ENCODE assay signal across 8 cellular contexts in the genomic region with DNA sequence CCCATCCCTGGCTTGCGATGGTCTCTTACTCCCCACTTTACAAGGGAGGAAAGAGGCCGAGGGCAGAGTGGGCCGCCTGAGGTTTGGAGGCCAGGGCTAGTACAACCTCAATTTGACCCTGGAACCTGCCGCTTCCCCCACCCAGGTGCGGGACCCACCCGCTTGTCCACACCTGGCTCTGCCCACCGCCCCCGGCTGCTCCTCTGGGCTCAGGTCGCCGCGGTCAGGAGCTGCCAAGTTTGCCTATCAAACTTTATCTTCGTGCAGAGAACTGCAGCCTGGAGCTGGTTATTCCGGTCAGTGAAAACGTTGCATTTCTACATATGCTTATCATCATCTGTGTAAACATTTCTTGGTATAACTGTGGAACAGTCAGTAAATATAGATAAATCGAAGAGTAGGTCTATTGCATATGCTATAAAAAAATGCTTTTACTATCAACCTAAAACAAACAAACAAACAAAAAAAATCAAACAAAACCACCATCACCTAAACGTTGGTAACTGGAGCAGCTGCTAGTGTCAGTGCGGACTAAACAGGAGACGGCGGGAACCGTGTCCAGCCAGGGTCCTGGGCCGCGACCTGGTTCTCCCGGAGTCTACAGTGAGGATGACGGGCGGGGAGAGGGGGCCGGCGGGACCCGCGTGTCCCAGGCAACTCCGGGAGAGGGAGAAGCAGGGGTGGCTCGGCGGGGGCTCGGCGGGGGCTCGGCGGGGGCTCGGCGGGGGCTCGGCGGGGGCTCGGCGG. TPM values are rescaled to one million over a fixed set of nuclear protein-coding genes. Genes with fewer than 3 reads are reported as not detected.
A peak's percentile ranks its signal among the peaks of the same experiment; 100 is the strongest.
DNase-seq lines count a peak whose midpoint lies in the region; ATAC-seq and TF ChIP-seq lines count a peak whose summit lies in the region.

No MANE protein-coding gene starts in this region.

- TF ChIP-seq CTCF in OCI-LY7 (conservative IDR thresholded peaks at IDR 0.05; ENCODE audit: low read length) (no peak), upper lobe of right lung (IDR thresholded peaks at IDR 0.05) (no peak)

- no peaks in the 10 kb centered on the region for H3K4me1 ChIP-seq in OCI-LY7 (ENCODE audit: insufficient read depth, low read length, poor library complexity, severe bottlenecking)
- peaks cover 8 to 17% of the 10 kb centered on the region in 2 donors for H3K4me1 ChIP-seq in duodenal mucosa (ENCODE audit: control insufficient read depth in 1 of 2, insufficient read depth in 2 of 2, low read length in 2 of 2)
- H3K4me1 ChIP-seq in upper lobe of right lung: peaks cover 21% of the 10 kb centered on the region

- H4K20me1 ChIP-seq in OCI-LY7 (ENCODE audit: insufficient read depth, low read length): no peaks in the 10 kb centered on the region

- no peak overlapping the region for H3K27ac ChIP-seq in OCI-LY7 (ENCODE audit: low read depth, low read length, poor library complexity, severe bottlenecking)
- no peak overlapping the region for H3K27ac ChIP-seq in duodenal mucosa (ENCODE audit: low read depth, low read length)
- peak overlapping the region; percentile 83 for H3K27ac ChIP-seq in upper lobe of right lung

- H3K9ac ChIP-seq in duodenal mucosa (ENCODE audit: low read depth in 1 of 2, low read length in 2 of 2): no peak overlapping the region

- peaks cover 23% of the 10 kb centered on the region for H3K4me1 Mint-ChIP-seq in memory B cell

- H3K36me3 Mint-ChIP-seq in memory B cell: no peaks in the 10 kb centered on the region

- CTCF ChIA-PET in OCI-LY7 (lab: Charles Lee; ENCODE audit: unreplicated experiment): no interaction called here

- H3K9me3 ChIP-seq in OCI-LY7 (ENCODE audit: low read length): no peaks in the 10 kb centered on the region
- H3K9me3 ChIP-seq in duodenal mucosa (ENCODE audit: control insufficient read depth in 1 of 2, low read length in 2 of 2): no peaks in the 10 kb centered on the region
- no peaks in the 10 kb centered on the region for H3K9me3 ChIP-seq in upper lobe of right lung

- H3K79me2 ChIP-seq in OCI-LY7 (ENCODE audit: insufficient read depth, low read depth, low read length): no peaks in the 10 kb centered on the region

- H2AFZ ChIP-seq in OCI-LY7 (ENCODE audit: low read length): no peak overlapping the region

- peaks cover 15 to 17% of the 10 kb centered on the region in 2 donors for H3K27me3 ChIP-seq in duodenal mucosa (ENCODE audit: control insufficient read depth in 1 of 2, insufficient read depth in 2 of 2, low read length in 2 of 2)
- H3K27me3 ChIP-seq in upper lobe of right lung: no peaks in the 10 kb centered on the region

- H3K36me3 ChIP-seq in OCI-LY7 (ENCODE audit: insufficient read depth, low read length): no peaks in the 10 kb centered on the region
- no peaks in the 10 kb centered on the region for H3K36me3 ChIP-seq in duodenal mucosa (ENCODE audit: control insufficient read depth in 1 of 2, insufficient read depth in 2 of 2, low read length in 2 of 2)
- H3K36me3 ChIP-seq in upper lobe of right lung: no peaks in the 10 kb centered on the region

- H3K4me2 ChIP-seq in OCI-LY7 (ENCODE audit: low read length): peak overlapping the region; percentile 90

- no peak for ATAC-seq in memory B cell (ENCODE audit: low read depth)
- peak; percentile 15 for ATAC-seq in upper lobe of right lung
- no peak for ATAC-seq in HG03139 (IDR thresholded peaks at IDR 0.05; ENCODE audit: unreplicated experiment)

- POLR2A ChIA-PET in OCI-LY7 (lab: Charles Lee): no interaction called here

- intact Hi-C loops in OCI-LY7 (cut with micrococcal nuclease; ENCODE audit: unreplicated experiment): loop anchor here (1.0 to 2.0 kb wide), 2 partner anchors 37 to 55 kb away; no protein-coding TSS in a partner anchor
- intact Hi-C loops in upper lobe of right lung (cut with DNase I): no loop called here

- no peaks in the 10 kb centered on the region for H3K27me3 Mint-ChIP-seq in memory B cell

- H3K9me2 ChIP-seq in OCI-LY7 (ENCODE audit: insufficient read depth, low read length): no peaks in the 10 kb centered on the region

- peak overlapping the region; percentile 98 for H3K4me3 Mint-ChIP-seq in memory B cell

- BruUV-seq in OCI-LY7 (replicated peaks; lab: Mats Ljungman, UMichigan): no TSS peak

- peak overlapping the region; percentile 98 for H3K4me3 ChIP-seq in OCI-LY7 (ENCODE audit: low read depth, low read length, poor library complexity, severe bottlenecking)
- peak overlapping the region; percentile 60 to 64 for H3K4me3 ChIP-seq in duodenal mucosa (ENCODE audit: low read depth in 1 of 2, low read length in 2 of 2)
- H3K4me3 ChIP-seq in upper lobe of right lung: peak overlapping the region; percentile 69

- DNase-seq in NCI-H2196 (lab: John Stamatoyannopoulos, UW; ENCODE audit: unreplicated experiment) (peak; percentile 25), NCI-H2196 treated with DMSO at 0.1 percent for 48 hours (lab: John Stamatoyannopoulos, UW; ENCODE audit: unreplicated experiment) (no peak), OCI-LY7 (ENCODE audit: low spot score) (peak; percentile 13), memory B cell (ENCODE audit: low spot score in 2 of 2) (no peak), upper lobe of right lung (peak; percentile 71), Ammon's horn (ENCODE audit: low spot score) (no peak)

- H3K27ac Mint-ChIP-seq in memory B cell: peak overlapping the region; percentile 62

- H3K9me3 Mint-ChIP-seq in memory B cell: no peaks in the 10 kb centered on the region

RNA-seq across cellular contexts. Expression of gene ADARB1, which starts 0.9 kb away (rescaled TPM):
- total RNA-seq in OCI-LY7 (2014; rRNA removed; shearing (Covaris generic)): 6.6 and 17.4 TPM in 2 replicates
- 20.5 and 20.8 TPM in 2 replicates for total RNA-seq in OCI-LY7 (2022)
- 73.6 TPM for total RNA-seq in upper lobe of right lung

Comparison
In these comparisons a context has a peak if more than half of its experiments do, and no peak if none do; other contexts are left out.
1. DNase-seq: peak in NCI-H2196 (single experiment), OCI-LY7 (single experiment) and upper lobe of right lung (single experiment); none in NCI-H2196 treated with DMSO at 0.1 percent for 48 hours (single experiment), memory B cell (0 of 2) and Ammon's horn (single experiment).
2. Peak in every context shown above with its lines, with median percentiles within 50 percentile points of each other: H3K4me3 ChIP-seq.